13 cellular contexts compared by ENCODE assay signal in the genomic region with DNA sequence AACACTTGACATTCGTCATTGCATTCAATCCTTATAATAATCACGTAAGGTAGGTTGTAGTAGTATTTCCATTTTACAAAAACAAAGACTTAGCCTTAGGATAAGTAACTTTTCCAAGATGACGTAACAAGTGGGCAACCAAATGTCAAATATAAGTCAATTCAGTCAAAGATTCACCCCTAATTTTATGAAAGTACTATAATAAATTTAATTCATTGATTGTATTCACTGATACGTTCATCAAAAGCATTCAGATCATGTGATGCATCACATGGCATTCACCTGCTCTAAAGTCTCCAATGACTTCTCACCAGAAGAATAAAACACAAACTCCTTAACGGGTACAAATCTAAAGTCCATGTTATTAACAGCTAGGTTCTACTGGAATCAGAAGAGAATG. TPM values are rescaled to one million over a fixed set of nuclear protein-coding genes. Genes with fewer than 3 reads are reported as not detected.
A peak's percentile ranks its signal among the peaks of the same experiment; 100 is the strongest.
DNase-seq lines count a peak whose midpoint lies in the region; TF ChIP-seq lines count a peak whose summit lies in the region.
"Had no signal": no experiment of that assay in that cellular context is flagged by ENCODE, and none has a peak within 500 bp of the region (broad histone marks: within the 10 kb centered on the region; RNA-seq: fewer than 3 reads in every experiment).

No MANE protein-coding gene starts in this region.

- TF ChIP-seq EP300 in ovary (IDR thresholded peaks at IDR 0.05), result no peak

- H3K36me3 ChIP-seq in smooth muscle cell (ENCODE audit: low read depth) (no peaks in the 10 kb centered on the region), ovary (no peaks in the 10 kb centered on the region)
- H3K36me3 ChIP-seq: transverse colon had no signal

- H3F3A ChIP-seq in smooth muscle cell (ENCODE audit: low read depth), result peaks cover 6% of the 10 kb centered on the region

- WGBS in smooth muscle cell (ENCODE audit: low lambda C conversion rate), result 94% methylated on average over 5 of the region's 5 CpGs
- WGBS in ovary, 3 donors, result 87 to 89% (median 88%) methylated on average over 5 of the region's 5 CpGs

- peaks cover 37% of the 10 kb centered on the region for H3K4me1 ChIP-seq in smooth muscle cell (ENCODE audit: low read depth)
- no peaks in the 10 kb centered on the region for H3K4me1 ChIP-seq in ovary (ENCODE audit: insufficient read depth)

- no peaks in the 10 kb centered on the region for H4K20me1 ChIP-seq in smooth muscle cell (ENCODE audit: low read depth)

- H3K4me3 Mint-ChIP-seq in activated naive CD4-positive, alpha-beta T cell treated with anti-CD3 and anti-CD28 coated beads, Interleukin-2, amount 10 ng/mL, durations not matched to agents 7 days and 5 days, result peak overlapping the region; percentile 89
- H3K4me3 Mint-ChIP-seq in brain, result peak overlapping the region; percentile 88 to 98 (median 94)

- peaks cover 62% of the 10 kb centered on the region for H3K4me1 Mint-ChIP-seq in activated naive CD4-positive, alpha-beta T cell treated with anti-CD3 and anti-CD28 coated beads, Interleukin-2, amount 10 ng/mL, durations not matched to agents 7 days and 5 days
- H3K4me1 Mint-ChIP-seq in brain, result peaks cover 92% of the 10 kb centered on the region

- H3K4me3 ChIP-seq in smooth muscle cell, result no peak overlapping the region
- no peak overlapping the region for H3K4me3 ChIP-seq in ovary
- H3K4me3 ChIP-seq: transverse colon had no signal

- H2AFZ ChIP-seq in smooth muscle cell (ENCODE audit: low read depth), result no peak overlapping the region

- no peak for DNase-seq in activated naive CD4-positive, alpha-beta T cell treated with anti-CD3 and anti-CD28 coated beads, Interleukin-2, amount 10 ng/mL, durations not matched to agents 7 days and 5 days
- DNase-seq in activated naive CD4-positive, alpha-beta T cell treated with anti-CD3 and anti-CD28 coated beads, Interleukin-2, amount 50 U/mL, for 16 hours, result no peak
- DNase-seq in NCI-H2029 treated with DMSO at 0.1 percent for 48 hours (lab: John Stamatoyannopoulos, UW) (peak; percentile 34), smooth muscle cell (lab: John Stamatoyannopoulos, UW; ENCODE audit: unreplicated experiment) (no peak), NCI-H1930 (lab: John Stamatoyannopoulos, UW) (no peak), ovary (no peak), NCI-H146 treated with DMSO at 0.1 percent for 48 hours (lab: John Stamatoyannopoulos, UW; ENCODE audit: unreplicated experiment) (no peak)
- DNase-seq: activated gamma-delta T cell treated with Interleukin-2 at 50 U/mL for 16 hours; effector CD8-positive, alpha-beta T cell; NCI-H446 treated with DMSO at 0.1 percent for 48 hours; T1000; transverse colon had no signal

- CTCF ChIA-PET in activated naive CD4-positive, alpha-beta T cell treated with anti-CD3 and anti-CD28 coated beads, Interleukin-2, amount 10 ng/mL, durations not matched to agents 7 days and 5 days (lab: Charles Lee), result no interaction called here

- H3K4me2 ChIP-seq in smooth muscle cell, result peak overlapping the region; percentile 98

- no peaks in the 10 kb centered on the region for H3K27me3 ChIP-seq in smooth muscle cell (ENCODE audit: low read depth)
- no peaks in the 10 kb centered on the region for H3K27me3 ChIP-seq in ovary
- H3K27me3 ChIP-seq: transverse colon had no signal

- peaks cover 81% of the 10 kb centered on the region for H3K79me2 ChIP-seq in smooth muscle cell (ENCODE audit: low read depth)

- peaks cover 15% of the 10 kb centered on the region for H3K36me3 Mint-ChIP-seq in activated naive CD4-positive, alpha-beta T cell treated with anti-CD3 and anti-CD28 coated beads, Interleukin-2, amount 10 ng/mL, durations not matched to agents 7 days and 5 days
- no peaks in the 10 kb centered on the region for H3K36me3 Mint-ChIP-seq in brain

- H3K27ac Mint-ChIP-seq in activated naive CD4-positive, alpha-beta T cell treated with anti-CD3 and anti-CD28 coated beads, Interleukin-2, amount 10 ng/mL, durations not matched to agents 7 days and 5 days, result peak overlapping the region; percentile 84
- H3K27ac Mint-ChIP-seq in brain, result peak overlapping the region; percentile 53 to 78 (median 65)

- H3K27ac ChIP-seq in smooth muscle cell (ENCODE audit: low read depth) (no peak overlapping the region), ovary (no peak overlapping the region)
- H3K27ac ChIP-seq: transverse colon had no signal

- peaks cover 4% of the 10 kb centered on the region for H3K27me3 Mint-ChIP-seq in activated naive CD4-positive, alpha-beta T cell treated with anti-CD3 and anti-CD28 coated beads, Interleukin-2, amount 10 ng/mL, durations not matched to agents 7 days and 5 days
- peaks cover 19% of the 10 kb centered on the region for H3K27me3 Mint-ChIP-seq in brain

- intact Hi-C loops in ovary (cut with DNase I), result no loop called here

- H3K9me3 Mint-ChIP-seq in activated naive CD4-positive, alpha-beta T cell treated with anti-CD3 and anti-CD28 coated beads, Interleukin-2, amount 10 ng/mL, durations not matched to agents 7 days and 5 days, result no peaks in the 10 kb centered on the region
- no peaks in the 10 kb centered on the region for H3K9me3 Mint-ChIP-seq in brain

- no peak overlapping the region for H3K9ac ChIP-seq in smooth muscle cell (ENCODE audit: low read depth)

- no peaks in the 10 kb centered on the region for H3K9me3 ChIP-seq in smooth muscle cell (replicated peaks; ENCODE audit: low read depth)
- H3K9me3 ChIP-seq in ovary, result no peaks in the 10 kb centered on the region
- H3K9me3 ChIP-seq: transverse colon had no signal

- no peak for TF ChIP-seq POLR2A in ovary (IDR thresholded peaks at IDR 0.05)

- TF ChIP-seq CTCF in brain (conservative IDR thresholded peaks at IDR 0.05) (no peak), smooth muscle cell (IDR thresholded peaks at IDR 0.05; ENCODE audit: borderline replicate concordance, insufficient read depth, poor library complexity, severe bottlenecking) (no peak), ovary (IDR thresholded peaks at IDR 0.05) (no peak)

RNA-seq across cellular contexts. Expression of a gene that starts 2.1 kb away (rescaled TPM):
- polyA plus RNA-seq in brain (ENCODE audit: insufficient read depth, low read depth, low replicate concordance), result 1.8 TPM
- 5.4 and 6.7 TPM in 2 replicates for total RNA-seq in smooth muscle cell
- polyA plus RNA-seq in smooth muscle cell, result 1.3 and 2.2 TPM in 2 replicates
- total RNA-seq in ovary, result under 1 TPM in 6 of 7 donors, not detected in 1; 0.33 to 0.72 (median 0.43) TPM
- polyA plus RNA-seq in ovary, result under 1 TPM; 0.28 to 0.37 TPM

RNA-seq across cellular contexts. Expression of a gene that starts 2.3 kb away (rescaled TPM):
- 3.4 TPM for polyA plus RNA-seq in brain (ENCODE audit: insufficient read depth, low read depth, low replicate concordance)
- total RNA-seq in smooth muscle cell, result 21.3 and 26.1 TPM in 2 replicates
- polyA plus RNA-seq in smooth muscle cell, result 8.1 and 11.7 TPM in 2 replicates
- 10 to 100 TPM; 10.1 to 14.9 (median 11.8) TPM for total RNA-seq in ovary
- 1 to 10 TPM; 4.1 to 7.1 TPM for polyA plus RNA-seq in ovary
